Comparison of ENCODE assay signal across 8 cellular contexts in genomic region chr3:122576174-122576940, GRCh38. TPM values are rescaled to one million over a fixed set of nuclear protein-coding genes. Genes with fewer than 3 reads are reported as not detected.
DNase-seq lines count a peak whose midpoint lies in the region; ATAC-seq and TF ChIP-seq lines count a peak whose summit lies in the region.

No MANE protein-coding gene starts in this region.

- H3K27me3 ChIP-seq in right cardiac atrium (ENCODE audit: control insufficient read depth, insufficient read depth) = no peaks in the 10 kb centered on the region

- intact Hi-C loops in dendritic cell treated with granulocyte-macrophage colony-stimulating factor and Interleukin-4, amounts not matched to agents 40 ng/mL and 50 ng/mL, for 4 days (cut with micrococcal nuclease) = no loop called here
- intact Hi-C loops in right cardiac atrium (cut with DNase I) = no loop called here

- H3K36me3 Mint-ChIP-seq in dendritic cell treated with granulocyte-macrophage colony-stimulating factor and Interleukin-4, amounts not matched to agents 40 ng/mL and 50 ng/mL, for 4 days (ENCODE audit: low read depth) = peaks cover 50% of the 10 kb centered on the region

- peaks cover 33% of the 10 kb centered on the region for H3K4me1 Mint-ChIP-seq in dendritic cell treated with granulocyte-macrophage colony-stimulating factor and Interleukin-4, amounts not matched to agents 40 ng/mL and 50 ng/mL, for 4 days (ENCODE audit: low read depth)

- no peak overlapping the region for H3K27ac ChIP-seq in right cardiac atrium (ENCODE audit: low read length)

- no peaks in the 10 kb centered on the region for H3K9me3 ChIP-seq in right cardiac atrium (ENCODE audit: control insufficient read depth, low read length)

- TF ChIP-seq CTCF in GM10266 (IDR thresholded peaks at IDR 0.05; ENCODE audit: control insufficient read depth, insufficient read depth, low read depth, missing control alignments) = no peak

- no peaks in the 10 kb centered on the region for H3K4me1 ChIP-seq in right cardiac atrium (ENCODE audit: control insufficient read depth, insufficient read depth, low read length)

- no peak overlapping the region for H3K4me3 Mint-ChIP-seq in dendritic cell treated with granulocyte-macrophage colony-stimulating factor and Interleukin-4, amounts not matched to agents 40 ng/mL and 50 ng/mL, for 4 days

- peaks cover 6% of the 10 kb centered on the region for H3K27me3 Mint-ChIP-seq in dendritic cell treated with granulocyte-macrophage colony-stimulating factor and Interleukin-4, amounts not matched to agents 40 ng/mL and 50 ng/mL, for 4 days

- H3K9me3 Mint-ChIP-seq in dendritic cell treated with granulocyte-macrophage colony-stimulating factor and Interleukin-4, amounts not matched to agents 40 ng/mL and 50 ng/mL, for 4 days = peaks cover 5% of the 10 kb centered on the region

- ATAC-seq in GM21367 (IDR thresholded peaks at IDR 0.05; ENCODE audit: unreplicated experiment) (peak; percentile 77), HG03521 (IDR thresholded peaks at IDR 0.05; ENCODE audit: unreplicated experiment) (peak; percentile 79), right cardiac atrium (no peak)

- WGBS in right cardiac atrium = 68% methylated on average over 8 of the region's 8 CpGs

- peak overlapping the region; percentile 94 for H3K27ac Mint-ChIP-seq in dendritic cell treated with granulocyte-macrophage colony-stimulating factor and Interleukin-4, amounts not matched to agents 40 ng/mL and 50 ng/mL, for 4 days

- DNase-seq in GM10266 (ENCODE audit: extremely low spot score) (peak; percentile 79), SK-N-DZ (ENCODE audit: low spot score) (no peak), right cardiac atrium (no peak), cortex of kidney (lab: John Stamatoyannopoulos, UW) (no peak)
- DNase-seq in central memory CD4-positive, alpha-beta T cell = no peak

- no peak overlapping the region for H3K4me3 ChIP-seq in right cardiac atrium (ENCODE audit: low read length)

RNA-seq across cellular contexts. Expression of gene PARP15, which starts 1.1 kb away (rescaled TPM):
- not detected in 2 replicates for polyA plus RNA-seq in SK-N-DZ (2014; cell fraction: cytosol; rRNA removed)
- not detected in 2 replicates for polyA plus RNA-seq in SK-N-DZ (2014; cell fraction: nucleus; rRNA removed)
- 1 to 10 TPM in 1 of 4 donors, under 1 TPM in 3; 0.82 to 1.6 (median 0.93) TPM for total RNA-seq in right cardiac atrium
- 0.95 TPM for polyA plus RNA-seq in right cardiac atrium

RNA-seq across cellular contexts. Expression of gene DTX3L, which starts 12.2 kb away (rescaled TPM):
- polyA plus RNA-seq in SK-N-DZ (2014; cell fraction: cytosol; rRNA removed) = 0.86 and 1.8 TPM in 2 replicates
- polyA plus RNA-seq in SK-N-DZ (2014; cell fraction: nucleus; rRNA removed) = 0.46 and 0.74 TPM in 2 replicates
- 10 to 100 TPM; 12.1 to 24.1 (median 13.6) TPM for total RNA-seq in right cardiac atrium
- polyA plus RNA-seq in right cardiac atrium = 5.2 TPM

RNA-seq across cellular contexts. Expression of gene PARP9, which starts 12.3 kb away (rescaled TPM):
- polyA plus RNA-seq in SK-N-DZ (2014; cell fraction: cytosol; rRNA removed) = 3.2 and 3.5 TPM in 2 replicates
- 3.5 and 3.7 TPM in 2 replicates for polyA plus RNA-seq in SK-N-DZ (2014; cell fraction: nucleus; rRNA removed)
- total RNA-seq in right cardiac atrium = 10 to 100 TPM; 12.6 to 24.5 (median 14.4) TPM
- 9.2 TPM for polyA plus RNA-seq in right cardiac atrium

Comparison
In these comparisons a context has a peak if more than half of its experiments do, and no peak if none do; other contexts are left out.
1. ATAC-seq: peak in GM21367 (single experiment) and HG03521 (single experiment); none in right cardiac atrium (0 of 2).